In the genomic region with DNA sequence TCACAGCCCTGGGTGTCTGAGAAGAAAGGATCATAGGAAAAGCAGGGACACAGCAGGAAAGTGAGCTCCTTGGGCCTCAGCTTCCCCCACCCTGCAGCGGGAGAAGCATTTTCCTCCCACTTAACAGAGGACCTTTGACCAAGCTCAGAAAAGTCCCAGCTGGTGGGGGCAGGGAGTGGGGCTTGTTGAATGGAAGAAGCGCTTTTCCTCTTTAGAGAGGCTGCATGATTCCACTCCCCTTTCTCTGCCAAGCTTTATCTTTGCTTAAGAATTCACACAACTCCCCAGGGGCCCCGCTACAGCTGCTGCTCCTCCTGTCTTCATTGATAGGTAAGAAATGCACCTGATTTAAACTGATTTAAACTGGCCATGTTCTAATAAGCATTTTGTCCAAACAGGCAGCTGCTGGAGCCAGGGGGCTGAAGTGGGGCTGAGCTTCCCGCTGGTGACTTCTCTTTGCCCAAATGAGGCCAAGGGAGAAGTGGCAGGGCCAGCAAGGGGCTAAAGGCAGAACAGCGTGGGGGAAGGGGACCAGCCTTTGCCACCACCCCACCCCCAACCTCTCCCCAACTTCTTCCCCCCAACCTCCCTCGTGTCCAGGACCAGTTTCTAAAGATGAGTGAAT, we compare ENCODE assay signal across 1 cellular context.
TF ChIP-seq lines count a peak whose summit lies in the region.

No MANE protein-coding gene starts in this region.

TF ChIP-seq in neural cell, 6 proteins besides CTCF, POLR2A, EP300 and RAD21 (continued from another document):
- no peak for TF ChIP-seq SMC3 (conservative IDR thresholded peaks at IDR 0.05; ENCODE audit: poor library complexity)
TF ChIP-seq in neural cell: peak in this region for 0.
